ENCODE assay signal across 1 cellular context in the genomic region with DNA sequence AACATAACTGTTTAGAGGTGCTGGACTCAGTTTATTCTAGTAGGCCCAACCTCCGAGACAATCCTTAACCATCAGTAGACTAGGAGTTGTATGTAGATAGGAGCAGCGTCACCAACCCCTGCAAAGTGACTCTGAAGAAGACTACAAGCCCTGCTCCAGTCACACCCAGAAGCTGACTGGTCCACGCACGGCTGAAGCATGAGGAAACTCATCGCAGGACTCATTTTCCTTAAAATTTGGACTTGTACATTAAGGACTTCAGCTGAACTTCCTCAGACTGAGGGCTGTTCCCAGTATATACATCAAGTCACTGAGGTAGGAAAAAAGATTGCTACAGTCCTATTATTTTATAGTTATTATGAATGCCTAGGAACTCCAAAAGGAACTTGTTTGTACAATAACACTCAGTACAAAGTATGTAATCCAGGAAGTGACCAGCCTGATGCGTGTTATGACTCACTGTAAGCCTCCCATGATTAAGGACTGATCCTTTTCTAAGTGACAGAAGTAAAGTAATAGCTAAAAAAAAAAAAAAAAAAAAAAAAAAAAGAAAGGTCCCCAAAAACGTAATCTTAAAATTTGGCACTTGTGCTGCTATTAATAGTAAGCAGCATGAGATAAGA.
TF ChIP-seq lines count a peak whose summit lies in the region.

No MANE protein-coding gene starts in this region.

TF ChIP-seq in GM12878, 131 proteins besides CTCF, POLR2A, EP300 and RAD21 (continued from another document and continues in another):
- TF ChIP-seq, protein P1, sequence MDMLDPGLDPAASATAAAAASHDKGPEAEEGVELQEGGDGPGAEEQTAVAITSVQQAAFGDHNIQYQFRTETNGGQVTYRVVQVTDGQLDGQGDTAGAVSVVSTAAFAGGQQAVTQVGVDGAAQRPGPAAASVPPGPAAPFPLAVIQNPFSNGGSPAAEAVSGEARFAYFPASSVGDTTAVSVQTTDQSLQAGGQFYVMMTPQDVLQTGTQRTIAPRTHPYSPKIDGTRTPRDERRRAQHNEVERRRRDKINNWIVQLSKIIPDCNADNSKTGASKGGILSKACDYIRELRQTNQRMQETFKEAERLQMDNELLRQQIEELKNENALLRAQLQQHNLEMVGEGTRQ (IDR thresholded peaks at IDR 0.05; ENCODE audit: borderline replicate concordance, low read depth, low read length), result no peak
- TF ChIP-seq TAF1 (IDR thresholded peaks at IDR 0.05; ENCODE audit: borderline replicate concordance, low read depth, low read length) (no peak), ZSCAN29 (IDR thresholded peaks at IDR 0.05) (no peak), BCL11A (IDR thresholded peaks at IDR 0.05; ENCODE audit: low read depth, low read length) (no peak), CHD4 (IDR thresholded peaks at IDR 0.05) (no peak), JUNB (IDR thresholded peaks at IDR 0.05) (peak; percentile 82), NR2F1 (conservative IDR thresholded peaks at IDR 0.05) (no peak), SMC3 (IDR thresholded peaks at IDR 0.05; ENCODE audit: borderline replicate concordance, low read length) (no peak), RCOR1 (conservative IDR thresholded peaks at IDR 0.05; ENCODE audit: low read depth, low read length) (no peak), CHD1 (IDR thresholded peaks at IDR 0.05; ENCODE audit: low read depth, low read length) (no peak), ETV6 (conservative IDR thresholded peaks at IDR 0.05 in 1 of 2, IDR thresholded peaks at IDR 0.05 in 1 of 2; ENCODE audit: borderline replicate concordance in 1 of 2, low read depth in 1 of 2) (no peak), FOXM1 (IDR thresholded peaks at IDR 0.05; ENCODE audit: low read depth, low read length) (no peak), NRF1 (conservative IDR thresholded peaks at IDR 0.05; ENCODE audit: low read depth, low read length) (no peak), CBX5 (IDR thresholded peaks at IDR 0.05; ENCODE audit: low read depth) (no peak), SMAD5 (IDR thresholded peaks at IDR 0.05; ENCODE audit: low read depth) (no peak), CBFB (IDR thresholded peaks at IDR 0.05; ENCODE audit: low read depth) (no peak), ZZZ3 (IDR thresholded peaks at IDR 0.05; ENCODE audit: control insufficient read depth, insufficient read length, low read depth) (no peak), DPF2 (IDR thresholded peaks at IDR 0.05) (no peak), HDAC2 (IDR thresholded peaks at IDR 0.05) (no peak), KLF5 (IDR thresholded peaks at IDR 0.05; ENCODE audit: partially characterized antibody) (no peak), CBX3 (IDR thresholded peaks at IDR 0.05; ENCODE audit: borderline replicate concordance, low read depth) (no peak), GATAD2B (conservative IDR thresholded peaks at IDR 0.05; ENCODE audit: low read depth) (no peak), FOXK2 (IDR thresholded peaks at IDR 0.05) (no peak), ZNF384 (IDR thresholded peaks at IDR 0.05; ENCODE audit: borderline replicate concordance, low read depth, low read length) (peak; percentile 95), RAD51 (IDR thresholded peaks at IDR 0.05) (no peak), TBL1XR1 (IDR thresholded peaks at IDR 0.05; ENCODE audit: low read depth, low read length) (no peak), FOS (IDR thresholded peaks at IDR 0.05; ENCODE audit: borderline replicate concordance, extremely low read depth, insufficient read length) (no peak), ESRRA (IDR thresholded peaks at IDR 0.05; ENCODE audit: low read length) (no peak)
- TF ChIP-seq, protein P2, sequence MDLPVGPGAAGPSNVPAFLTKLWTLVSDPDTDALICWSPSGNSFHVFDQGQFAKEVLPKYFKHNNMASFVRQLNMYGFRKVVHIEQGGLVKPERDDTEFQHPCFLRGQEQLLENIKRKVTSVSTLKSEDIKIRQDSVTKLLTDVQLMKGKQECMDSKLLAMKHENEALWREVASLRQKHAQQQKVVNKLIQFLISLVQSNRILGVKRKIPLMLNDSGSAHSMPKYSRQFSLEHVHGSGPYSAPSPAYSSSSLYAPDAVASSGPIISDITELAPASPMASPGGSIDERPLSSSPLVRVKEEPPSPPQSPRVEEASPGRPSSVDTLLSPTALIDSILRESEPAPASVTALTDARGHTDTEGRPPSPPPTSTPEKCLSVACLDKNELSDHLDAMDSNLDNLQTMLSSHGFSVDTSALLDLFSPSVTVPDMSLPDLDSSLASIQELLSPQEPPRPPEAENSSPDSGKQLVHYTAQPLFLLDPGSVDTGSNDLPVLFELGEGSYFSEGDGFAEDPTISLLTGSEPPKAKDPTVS (IDR thresholded peaks at IDR 0.05; ENCODE audit: low read depth, low read length), result no peak
- TF ChIP-seq, protein P3, sequence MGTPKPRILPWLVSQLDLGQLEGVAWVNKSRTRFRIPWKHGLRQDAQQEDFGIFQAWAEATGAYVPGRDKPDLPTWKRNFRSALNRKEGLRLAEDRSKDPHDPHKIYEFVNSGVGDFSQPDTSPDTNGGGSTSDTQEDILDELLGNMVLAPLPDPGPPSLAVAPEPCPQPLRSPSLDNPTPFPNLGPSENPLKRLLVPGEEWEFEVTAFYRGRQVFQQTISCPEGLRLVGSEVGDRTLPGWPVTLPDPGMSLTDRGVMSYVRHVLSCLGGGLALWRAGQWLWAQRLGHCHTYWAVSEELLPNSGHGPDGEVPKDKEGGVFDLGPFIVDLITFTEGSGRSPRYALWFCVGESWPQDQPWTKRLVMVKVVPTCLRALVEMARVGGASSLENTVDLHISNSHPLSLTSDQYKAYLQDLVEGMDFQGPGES (IDR thresholded peaks at IDR 0.05), result no peak
- TF ChIP-seq, protein P4, sequence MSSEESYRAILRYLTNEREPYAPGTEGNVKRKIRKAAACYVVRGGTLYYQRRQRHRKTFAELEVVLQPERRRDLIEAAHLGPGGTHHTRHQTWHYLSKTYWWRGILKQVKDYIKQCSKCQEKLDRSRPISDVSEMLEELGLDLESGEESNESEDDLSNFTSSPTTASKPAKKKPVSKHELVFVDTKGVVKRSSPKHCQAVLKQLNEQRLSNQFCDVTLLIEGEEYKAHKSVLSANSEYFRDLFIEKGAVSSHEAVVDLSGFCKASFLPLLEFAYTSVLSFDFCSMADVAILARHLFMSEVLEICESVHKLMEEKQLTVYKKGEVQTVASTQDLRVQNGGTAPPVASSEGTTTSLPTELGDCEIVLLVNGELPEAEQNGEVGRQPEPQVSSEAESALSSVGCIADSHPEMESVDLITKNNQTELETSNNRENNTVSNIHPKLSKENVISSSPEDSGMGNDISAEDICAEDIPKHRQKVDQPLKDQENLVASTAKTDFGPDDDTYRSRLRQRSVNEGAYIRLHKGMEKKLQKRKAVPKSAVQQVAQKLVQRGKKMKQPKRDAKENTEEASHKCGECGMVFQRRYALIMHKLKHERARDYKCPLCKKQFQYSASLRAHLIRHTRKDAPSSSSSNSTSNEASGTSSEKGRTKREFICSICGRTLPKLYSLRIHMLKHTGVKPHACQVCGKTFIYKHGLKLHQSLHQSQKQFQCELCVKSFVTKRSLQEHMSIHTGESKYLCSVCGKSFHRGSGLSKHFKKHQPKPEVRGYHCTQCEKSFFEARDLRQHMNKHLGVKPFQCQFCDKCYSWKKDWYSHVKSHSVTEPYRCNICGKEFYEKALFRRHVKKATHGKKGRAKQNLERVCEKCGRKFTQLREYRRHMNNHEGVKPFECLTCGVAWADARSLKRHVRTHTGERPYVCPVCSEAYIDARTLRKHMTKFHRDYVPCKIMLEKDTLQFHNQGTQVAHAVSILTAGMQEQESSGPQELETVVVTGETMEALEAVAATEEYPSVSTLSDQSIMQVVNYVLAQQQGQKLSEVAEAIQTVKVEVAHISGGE (CRISPR knock-in tag; IDR thresholded peaks at IDR 0.05), result no peak
- TF ChIP-seq, protein P5, sequence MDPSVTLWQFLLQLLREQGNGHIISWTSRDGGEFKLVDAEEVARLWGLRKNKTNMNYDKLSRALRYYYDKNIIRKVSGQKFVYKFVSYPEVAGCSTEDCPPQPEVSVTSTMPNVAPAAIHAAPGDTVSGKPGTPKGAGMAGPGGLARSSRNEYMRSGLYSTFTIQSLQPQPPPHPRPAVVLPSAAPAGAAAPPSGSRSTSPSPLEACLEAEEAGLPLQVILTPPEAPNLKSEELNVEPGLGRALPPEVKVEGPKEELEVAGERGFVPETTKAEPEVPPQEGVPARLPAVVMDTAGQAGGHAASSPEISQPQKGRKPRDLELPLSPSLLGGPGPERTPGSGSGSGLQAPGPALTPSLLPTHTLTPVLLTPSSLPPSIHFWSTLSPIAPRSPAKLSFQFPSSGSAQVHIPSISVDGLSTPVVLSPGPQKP (IDR thresholded peaks at IDR 0.05; ENCODE audit: low read depth, low read length), result no peak
- TF ChIP-seq, protein P6, sequence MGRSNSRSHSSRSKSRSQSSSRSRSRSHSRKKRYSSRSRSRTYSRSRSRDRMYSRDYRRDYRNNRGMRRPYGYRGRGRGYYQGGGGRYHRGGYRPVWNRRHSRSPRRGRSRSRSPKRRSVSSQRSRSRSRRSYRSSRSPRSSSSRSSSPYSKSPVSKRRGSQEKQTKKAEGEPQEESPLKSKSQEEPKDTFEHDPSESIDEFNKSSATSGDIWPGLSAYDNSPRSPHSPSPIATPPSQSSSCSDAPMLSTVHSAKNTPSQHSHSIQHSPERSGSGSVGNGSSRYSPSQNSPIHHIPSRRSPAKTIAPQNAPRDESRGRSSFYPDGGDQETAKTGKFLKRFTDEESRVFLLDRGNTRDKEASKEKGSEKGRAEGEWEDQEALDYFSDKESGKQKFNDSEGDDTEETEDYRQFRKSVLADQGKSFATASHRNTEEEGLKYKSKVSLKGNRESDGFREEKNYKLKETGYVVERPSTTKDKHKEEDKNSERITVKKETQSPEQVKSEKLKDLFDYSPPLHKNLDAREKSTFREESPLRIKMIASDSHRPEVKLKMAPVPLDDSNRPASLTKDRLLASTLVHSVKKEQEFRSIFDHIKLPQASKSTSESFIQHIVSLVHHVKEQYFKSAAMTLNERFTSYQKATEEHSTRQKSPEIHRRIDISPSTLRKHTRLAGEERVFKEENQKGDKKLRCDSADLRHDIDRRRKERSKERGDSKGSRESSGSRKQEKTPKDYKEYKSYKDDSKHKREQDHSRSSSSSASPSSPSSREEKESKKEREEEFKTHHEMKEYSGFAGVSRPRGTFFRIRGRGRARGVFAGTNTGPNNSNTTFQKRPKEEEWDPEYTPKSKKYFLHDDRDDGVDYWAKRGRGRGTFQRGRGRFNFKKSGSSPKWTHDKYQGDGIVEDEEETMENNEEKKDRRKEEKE (IDR thresholded peaks at IDR 0.05), result no peak
- TF ChIP-seq, protein P7, sequence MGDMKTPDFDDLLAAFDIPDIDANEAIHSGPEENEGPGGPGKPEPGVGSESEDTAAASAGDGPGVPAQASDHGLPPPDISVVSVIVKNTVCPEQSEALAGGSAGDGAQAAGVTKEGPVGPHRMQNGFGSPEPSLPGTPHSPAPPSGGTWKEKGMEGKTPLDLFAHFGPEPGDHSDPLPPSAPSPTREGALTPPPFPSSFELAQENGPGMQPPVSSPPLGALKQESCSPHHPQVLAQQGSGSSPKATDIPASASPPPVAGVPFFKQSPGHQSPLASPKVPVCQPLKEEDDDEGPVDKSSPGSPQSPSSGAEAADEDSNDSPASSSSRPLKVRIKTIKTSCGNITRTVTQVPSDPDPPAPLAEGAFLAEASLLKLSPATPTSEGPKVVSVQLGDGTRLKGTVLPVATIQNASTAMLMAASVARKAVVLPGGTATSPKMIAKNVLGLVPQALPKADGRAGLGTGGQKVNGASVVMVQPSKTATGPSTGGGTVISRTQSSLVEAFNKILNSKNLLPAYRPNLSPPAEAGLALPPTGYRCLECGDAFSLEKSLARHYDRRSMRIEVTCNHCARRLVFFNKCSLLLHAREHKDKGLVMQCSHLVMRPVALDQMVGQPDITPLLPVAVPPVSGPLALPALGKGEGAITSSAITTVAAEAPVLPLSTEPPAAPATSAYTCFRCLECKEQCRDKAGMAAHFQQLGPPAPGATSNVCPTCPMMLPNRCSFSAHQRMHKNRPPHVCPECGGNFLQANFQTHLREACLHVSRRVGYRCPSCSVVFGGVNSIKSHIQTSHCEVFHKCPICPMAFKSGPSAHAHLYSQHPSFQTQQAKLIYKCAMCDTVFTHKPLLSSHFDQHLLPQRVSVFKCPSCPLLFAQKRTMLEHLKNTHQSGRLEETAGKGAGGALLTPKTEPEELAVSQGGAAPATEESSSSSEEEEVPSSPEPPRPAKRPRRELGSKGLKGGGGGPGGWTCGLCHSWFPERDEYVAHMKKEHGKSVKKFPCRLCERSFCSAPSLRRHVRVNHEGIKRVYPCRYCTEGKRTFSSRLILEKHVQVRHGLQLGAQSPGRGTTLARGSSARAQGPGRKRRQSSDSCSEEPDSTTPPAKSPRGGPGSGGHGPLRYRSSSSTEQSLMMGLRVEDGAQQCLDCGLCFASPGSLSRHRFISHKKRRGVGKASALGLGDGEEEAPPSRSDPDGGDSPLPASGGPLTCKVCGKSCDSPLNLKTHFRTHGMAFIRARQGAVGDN (IDR thresholded peaks at IDR 0.05), result peak; percentile 69; the same call in 1 of the 2 replicates
- TF ChIP-seq, protein P8, sequence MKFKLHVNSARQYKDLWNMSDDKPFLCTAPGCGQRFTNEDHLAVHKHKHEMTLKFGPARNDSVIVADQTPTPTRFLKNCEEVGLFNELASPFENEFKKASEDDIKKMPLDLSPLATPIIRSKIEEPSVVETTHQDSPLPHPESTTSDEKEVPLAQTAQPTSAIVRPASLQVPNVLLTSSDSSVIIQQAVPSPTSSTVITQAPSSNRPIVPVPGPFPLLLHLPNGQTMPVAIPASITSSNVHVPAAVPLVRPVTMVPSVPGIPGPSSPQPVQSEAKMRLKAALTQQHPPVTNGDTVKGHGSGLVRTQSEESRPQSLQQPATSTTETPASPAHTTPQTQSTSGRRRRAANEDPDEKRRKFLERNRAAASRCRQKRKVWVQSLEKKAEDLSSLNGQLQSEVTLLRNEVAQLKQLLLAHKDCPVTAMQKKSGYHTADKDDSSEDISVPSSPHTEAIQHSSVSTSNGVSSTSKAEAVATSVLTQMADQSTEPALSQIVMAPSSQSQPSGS (IDR thresholded peaks at IDR 0.05; ENCODE audit: low read length), result no peak
- TF ChIP-seq, protein P9, sequence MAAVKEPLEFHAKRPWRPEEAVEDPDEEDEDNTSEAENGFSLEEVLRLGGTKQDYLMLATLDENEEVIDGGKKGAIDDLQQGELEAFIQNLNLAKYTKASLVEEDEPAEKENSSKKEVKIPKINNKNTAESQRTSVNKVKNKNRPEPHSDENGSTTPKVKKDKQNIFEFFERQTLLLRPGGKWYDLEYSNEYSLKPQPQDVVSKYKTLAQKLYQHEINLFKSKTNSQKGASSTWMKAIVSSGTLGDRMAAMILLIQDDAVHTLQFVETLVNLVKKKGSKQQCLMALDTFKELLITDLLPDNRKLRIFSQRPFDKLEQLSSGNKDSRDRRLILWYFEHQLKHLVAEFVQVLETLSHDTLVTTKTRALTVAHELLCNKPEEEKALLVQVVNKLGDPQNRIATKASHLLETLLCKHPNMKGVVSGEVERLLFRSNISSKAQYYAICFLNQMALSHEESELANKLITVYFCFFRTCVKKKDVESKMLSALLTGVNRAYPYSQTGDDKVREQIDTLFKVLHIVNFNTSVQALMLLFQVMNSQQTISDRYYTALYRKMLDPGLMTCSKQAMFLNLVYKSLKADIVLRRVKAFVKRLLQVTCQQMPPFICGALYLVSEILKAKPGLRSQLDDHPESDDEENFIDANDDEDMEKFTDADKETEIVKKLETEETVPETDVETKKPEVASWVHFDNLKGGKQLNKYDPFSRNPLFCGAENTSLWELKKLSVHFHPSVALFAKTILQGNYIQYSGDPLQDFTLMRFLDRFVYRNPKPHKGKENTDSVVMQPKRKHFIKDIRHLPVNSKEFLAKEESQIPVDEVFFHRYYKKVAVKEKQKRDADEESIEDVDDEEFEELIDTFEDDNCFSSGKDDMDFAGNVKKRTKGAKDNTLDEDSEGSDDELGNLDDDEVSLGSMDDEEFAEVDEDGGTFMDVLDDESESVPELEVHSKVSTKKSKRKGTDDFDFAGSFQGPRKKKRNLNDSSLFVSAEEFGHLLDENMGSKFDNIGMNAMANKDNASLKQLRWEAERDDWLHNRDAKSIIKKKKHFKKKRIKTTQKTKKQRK (IDR thresholded peaks at IDR 0.05; ENCODE audit: low read depth, low read length), result no peak
